Comparison of ENCODE assay signal across 10 cellular contexts in the genomic region with DNA sequence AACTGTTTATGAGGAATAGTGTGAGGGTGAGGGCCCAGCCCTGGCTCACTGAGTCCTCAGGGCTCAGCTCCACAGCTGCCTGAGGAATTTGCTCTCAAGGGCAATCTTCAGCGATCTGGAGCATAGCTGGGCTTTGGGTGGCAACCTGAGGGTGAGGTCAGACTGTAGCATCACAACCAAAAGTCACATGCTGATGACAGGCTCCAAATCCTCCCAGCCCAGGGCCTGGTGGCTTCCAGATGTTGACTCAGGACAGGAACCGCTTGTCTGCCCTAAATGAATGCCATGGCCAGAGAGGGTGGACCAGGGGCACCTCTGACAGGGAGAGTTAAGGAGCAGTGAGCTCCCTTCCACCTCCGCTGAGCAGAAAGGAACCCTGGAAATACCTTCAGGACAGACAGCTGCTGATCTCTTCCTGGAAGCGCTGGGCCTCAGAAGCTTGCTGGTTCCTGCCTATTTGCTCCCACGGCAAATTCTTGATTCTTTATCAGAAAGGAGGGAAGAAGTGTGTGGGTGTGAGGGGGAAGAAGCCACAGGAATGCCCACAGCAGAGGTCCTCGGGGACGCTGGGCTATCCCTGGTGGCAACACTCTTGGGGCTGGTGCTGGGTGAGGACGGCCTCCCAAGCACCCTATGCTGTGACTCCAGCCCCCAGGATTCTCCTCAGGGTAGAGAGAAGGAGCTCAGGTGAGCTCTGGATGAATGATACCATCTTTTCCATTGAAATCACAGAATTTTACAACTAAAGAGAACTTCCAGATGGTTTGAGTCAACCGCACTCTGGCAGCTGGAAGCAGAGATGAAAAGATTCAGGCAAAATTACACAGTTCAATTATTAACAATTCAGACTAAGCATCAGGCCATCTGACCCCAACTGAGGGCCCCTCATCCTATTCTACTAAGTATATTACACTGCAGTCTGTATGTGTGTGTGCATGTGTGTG. TPM values are rescaled to one million over a fixed set of nuclear protein-coding genes. Genes with fewer than 3 reads are reported as not detected.
DNase-seq lines count a peak whose midpoint lies in the region; ATAC-seq and TF ChIP-seq lines count a peak whose summit lies in the region.
"Had no signal": no experiment of that assay in that cellular context is flagged by ENCODE, and none has a peak within 500 bp of the region (broad histone marks: within the 10 kb centered on the region; RNA-seq: fewer than 3 reads in every experiment).

No MANE protein-coding gene starts in this region.

- H2AFZ ChIP-seq in PC-9 = no peak overlapping the region

- intact Hi-C loops in PC-9 (cut with micrococcal nuclease; ENCODE audit: unreplicated experiment) = no loop called here
- intact Hi-C loops in naive thymus-derived CD4-positive, alpha-beta T cell (cut with micrococcal nuclease) = no loop called here

- CTCF ChIA-PET in PC-9 (lab: Charles Lee) = no interaction called here
- CTCF ChIA-PET in naive thymus-derived CD4-positive, alpha-beta T cell (lab: Charles Lee) = interaction anchor here (1.3 to 1.6 kb wide), 2 partner anchors 25 to 28 kb away, joined by 4 read pairs; no protein-coding TSS in a partner anchor

- no peak overlapping the region for H3K4me3 ChIP-seq in AG10803 (ENCODE audit: low read length)
- H3K4me3 ChIP-seq in PC-9 = no peak overlapping the region
- H3K4me3 ChIP-seq in epithelial cell of esophagus (ENCODE audit: low read length) = no peak overlapping the region
- H3K4me3 ChIP-seq in naive thymus-derived CD4-positive, alpha-beta T cell (ENCODE audit: low read length) = no peak overlapping the region
- H3K4me3 ChIP-seq: cardiac muscle cell had no signal

- peaks cover 0 to 31% (median 0%) of the 10 kb centered on the region in 5 donors for H3K27me3 Mint-ChIP-seq in naive thymus-derived CD4-positive, alpha-beta T cell

- peaks cover 0 to 3% (median 0%) of the 10 kb centered on the region in 5 donors for H3K36me3 Mint-ChIP-seq in naive thymus-derived CD4-positive, alpha-beta T cell

- H3K27me3 ChIP-seq in PC-9 (ENCODE audit: insufficient read depth, low read depth) = no peaks in the 10 kb centered on the region
- H3K27me3 ChIP-seq in naive thymus-derived CD4-positive, alpha-beta T cell (ENCODE audit: control insufficient read depth in 2 of 2, insufficient read depth in 2 of 2, low read length in 2 of 2) = no peaks in the 10 kb centered on the region
- H3K27me3 ChIP-seq: cardiac muscle cell had no signal

- H3K79me2 ChIP-seq in PC-9 (ENCODE audit: low read depth) = no peaks in the 10 kb centered on the region

- DNase-seq in AG10803 (ENCODE audit: low read depth) (peak; percentile 96), PC-9 (peak in 1 of 2 experiments; percentile 41), epithelial cell of esophagus (ENCODE audit: low read depth) (peak; percentile 43), NOMO-1 (lab: John Stamatoyannopoulos, UW; ENCODE audit: unreplicated experiment in 2 of 2) (no peak)
- no peak for DNase-seq in naive thymus-derived CD4-positive, alpha-beta T cell
- no peak for DNase-seq in activated CD4-positive, CD25-positive, alpha-beta regulatory T cell (lab: John Stamatoyannopoulos, UW)
- DNase-seq: DMS79 had no signal

- peak overlapping the region in 3 of 9 donors; percentile 6 to 57 (median 43) for H3K27ac Mint-ChIP-seq in naive thymus-derived CD4-positive, alpha-beta T cell

- H4K20me1 ChIP-seq in PC-9 (ENCODE audit: insufficient read depth) = no peaks in the 10 kb centered on the region

- BruUV-seq in PC-9 (replicated peaks; lab: Mats Ljungman, UMichigan) = TSS peak; percentile 39

- ATAC-seq in naive thymus-derived CD4-positive, alpha-beta T cell = peak; percentile 39
- ATAC-seq in HG03039 (IDR thresholded peaks at IDR 0.05; ENCODE audit: unreplicated experiment) = no peak
- ATAC-seq in HG03432 (IDR thresholded peaks at IDR 0.05; ENCODE audit: unreplicated experiment) = no peak

- peak overlapping the region; percentile 92 for H3K27ac ChIP-seq in PC-9
- H3K27ac ChIP-seq in naive thymus-derived CD4-positive, alpha-beta T cell (ENCODE audit: low read depth, low read length) = no peak overlapping the region
- H3K27ac ChIP-seq: cardiac muscle cell had no signal

- H3K4me3 Mint-ChIP-seq in naive thymus-derived CD4-positive, alpha-beta T cell = no peak overlapping the region

- peaks cover 28 to 55% (median 43%) of the 10 kb centered on the region in 7 donors for H3K4me1 Mint-ChIP-seq in naive thymus-derived CD4-positive, alpha-beta T cell

- H3F3A ChIP-seq in PC-9 (ENCODE audit: insufficient read depth, low read depth) = peaks cover 25% of the 10 kb centered on the region; the same call in 1 of the 2 replicates

- no peaks in the 10 kb centered on the region for H3K9me2 ChIP-seq in PC-9 (ENCODE audit: insufficient read depth)

- H3K9me3 Mint-ChIP-seq in naive thymus-derived CD4-positive, alpha-beta T cell = peaks cover 0 to 1% (median 0%) of the 10 kb centered on the region in 11 donors

- H3K4me1 ChIP-seq in PC-9 (replicated peaks; ENCODE audit: insufficient read depth) = peaks cover 37% of the 10 kb centered on the region
- peaks cover 0 to 29% of the 10 kb centered on the region in 2 donors for H3K4me1 ChIP-seq in naive thymus-derived CD4-positive, alpha-beta T cell (ENCODE audit: control insufficient read depth in 2 of 2, insufficient read depth in 2 of 2, low read length in 2 of 2)

- no peak for TF ChIP-seq CTCF in AG10803 (conservative IDR thresholded peaks at IDR 0.05; ENCODE audit: low read length)
- no peak for TF ChIP-seq CTCF in PC-9 (conservative IDR thresholded peaks at IDR 0.05)
- TF ChIP-seq CTCF in epithelial cell of esophagus (IDR thresholded peaks at IDR 0.05; ENCODE audit: insufficient read depth, low read depth, low read length, missing control alignments) = no peak

- no peaks in the 10 kb centered on the region for H3K36me3 ChIP-seq in PC-9 (ENCODE audit: low read depth)
- H3K36me3 ChIP-seq in naive thymus-derived CD4-positive, alpha-beta T cell (ENCODE audit: control insufficient read depth in 2 of 3, insufficient read depth in 3 of 3, low read length in 3 of 3) = no peaks in the 10 kb centered on the region

- H3K4me2 ChIP-seq in PC-9 = no peak overlapping the region

- H3K9me3 ChIP-seq in PC-9 (ENCODE audit: insufficient read depth, low read depth) = no peaks in the 10 kb centered on the region
- H3K9me3 ChIP-seq in naive thymus-derived CD4-positive, alpha-beta T cell (ENCODE audit: control insufficient read depth in 2 of 3, low read length in 3 of 3) = no peaks in the 10 kb centered on the region

- POLR2A ChIA-PET in PC-9 (lab: Charles Lee; ENCODE audit: unreplicated experiment) = interaction anchor here (0.6 to 0.8 kb wide), 3 partner anchors 8 to 1478 kb away, joined by 3 to 8 read pairs (median 4); no protein-coding TSS in a partner anchor
- POLR2A ChIA-PET in naive thymus-derived CD4-positive, alpha-beta T cell (lab: Charles Lee) = interaction anchor here (5.9 kb wide), 1 partner anchor 14 kb away, joined by 51 read pairs; a partner anchor contains a TSS

RNA-seq across cellular contexts. Expression of a gene that starts 13.8 kb away (rescaled TPM):
- 82.6 and 105 TPM in 2 replicates for total RNA-seq in PC-9 (2021)
- total RNA-seq in naive thymus-derived CD4-positive, alpha-beta T cell = 10 to 100 TPM in 3 of 5 experiments, 1 to 10 TPM in 2; 3.7 to 67.9 (median 14.9) TPM
- polyA plus RNA-seq in naive thymus-derived CD4-positive, alpha-beta T cell = 10 to 100 TPM in 1 of 2 donors, 1 to 10 TPM in 1; 8.7 to 58.8 TPM

Comparison
In these comparisons a context has a peak if more than half of its experiments do, and no peak if none do; other contexts are left out.
1. DNase-seq: peak in AG10803 (single experiment) and epithelial cell of esophagus (single experiment); none in naive thymus-derived CD4-positive, alpha-beta T cell (0 of 9), NOMO-1 (0 of 2) and activated CD4-positive, CD25-positive, alpha-beta regulatory T cell (0 of 4).